25 cellular contexts compared by ENCODE assay signal in the genomic region with DNA sequence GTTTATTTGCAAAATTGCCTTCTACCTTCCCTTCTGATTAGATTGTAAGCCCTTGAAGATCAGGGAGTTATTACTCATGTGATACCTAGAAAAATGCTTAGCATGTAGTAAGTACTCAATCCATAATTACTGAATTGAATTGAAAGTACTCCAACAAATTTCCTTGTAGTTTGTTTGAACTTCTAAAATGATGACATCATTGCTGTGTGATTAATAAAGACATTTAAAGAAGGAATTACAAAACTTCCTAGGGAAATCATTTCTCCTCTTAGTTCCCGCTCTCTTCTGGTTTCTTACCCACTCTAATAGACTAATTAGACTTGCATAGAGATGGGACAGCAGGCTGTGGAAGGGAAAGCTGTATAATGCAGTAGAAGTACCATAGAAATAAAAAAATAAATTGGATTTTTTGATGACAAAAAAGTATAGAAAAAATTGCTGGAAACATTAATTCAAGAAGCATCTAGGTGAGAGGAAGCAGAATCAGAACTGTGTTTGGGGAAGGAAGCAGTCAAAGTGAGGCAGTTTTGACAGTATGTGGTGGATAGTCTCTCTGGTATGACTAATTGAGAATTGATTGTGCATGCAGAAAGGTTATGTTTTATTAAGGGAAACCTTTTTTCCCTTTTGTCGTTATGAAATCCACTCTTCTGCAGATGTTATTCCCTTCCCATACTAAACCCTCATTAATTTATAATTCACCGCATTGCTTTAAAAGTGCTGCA.
DNase-seq lines count a peak whose midpoint lies in the region; ATAC-seq and TF ChIP-seq lines count a peak whose summit lies in the region.
"Had no signal": no experiment of that assay in that cellular context is flagged by ENCODE, and none has a peak within 500 bp of the region (broad histone marks: within the 10 kb centered on the region; RNA-seq: fewer than 3 reads in every experiment).

No MANE protein-coding gene starts in this region.

- no peaks in the 10 kb centered on the region for H3K9me2 ChIP-seq in GM23248 (ENCODE audit: insufficient read depth)

- no peaks in the 10 kb centered on the region for H3K4me1 Mint-ChIP-seq in activated T-cell treated with anti-CD3 and anti-CD28 coated beads, Interleukin-2, amount 50 U/mL, for 24 hours (ENCODE audit: low read depth)
- H3K4me1 Mint-ChIP-seq in osteocyte (ENCODE audit: unreplicated experiment): peaks cover 22% of the 10 kb centered on the region
- H3K4me1 Mint-ChIP-seq: activated naive CD4-positive, alpha-beta T cell treated with anti-CD3 and anti-CD28 coated beads, Interleukin-2, amount 50 U/mL, for 24 hours had no signal

- H3K9ac ChIP-seq in GM23248: no peak overlapping the region

- peaks cover 43% of the 10 kb centered on the region for H3K4me1 ChIP-seq in GM23248 (ENCODE audit: insufficient read depth)
- no peaks in the 10 kb centered on the region for H3K4me1 ChIP-seq in lung (ENCODE audit: control insufficient read depth in 2 of 2, insufficient read depth in 2 of 2, low read length in 2 of 2)
- H3K4me1 ChIP-seq: right atrium auricular region had no signal

- no peak overlapping the region for H3K27ac Mint-ChIP-seq in activated T-cell treated with anti-CD3 and anti-CD28 coated beads, Interleukin-2, amount 50 U/mL, for 24 hours
- no peak overlapping the region for H3K27ac Mint-ChIP-seq in activated naive CD4-positive, alpha-beta T cell treated with anti-CD3 and anti-CD28 coated beads, Interleukin-2, amount 50 U/mL, for 72 hours
- H3K27ac Mint-ChIP-seq in osteocyte (ENCODE audit: unreplicated experiment): no peak overlapping the region
- H3K27ac Mint-ChIP-seq: activated naive CD4-positive, alpha-beta T cell treated with anti-CD3 and anti-CD28 coated beads, Interleukin-2, amount 50 U/mL, for 24 hours; activated T-helper 1 cell treated with anti-CD3 and anti-CD28 coated beads, Interleukin-12 subunit alpha, Interleukin-12 subunit beta, Interleukin-2, Interleukin-4 antibody, amounts not matched to agents 30 ng/mL and 10 ng/mL and 1 ng/mL, durations not matched to agents 14 hours and 24 hours and 36 hours; CD4-positive, alpha-beta T cell had no signal

- H3K36me3 Mint-ChIP-seq in activated T-cell treated with anti-CD3 and anti-CD28 coated beads, Interleukin-2, amount 50 U/mL, for 24 hours (ENCODE audit: low read depth): no peaks in the 10 kb centered on the region
- H3K36me3 Mint-ChIP-seq in activated naive CD4-positive, alpha-beta T cell treated with anti-CD3 and anti-CD28 coated beads, Interleukin-2, amount 50 U/mL, for 72 hours: no peaks in the 10 kb centered on the region
- H3K36me3 Mint-ChIP-seq in osteocyte (ENCODE audit: unreplicated experiment): no peaks in the 10 kb centered on the region
- H3K36me3 Mint-ChIP-seq: activated naive CD4-positive, alpha-beta T cell treated with anti-CD3 and anti-CD28 coated beads, Interleukin-2, amount 50 U/mL, for 24 hours had no signal

- peaks cover 42% of the 10 kb centered on the region for H3F3A ChIP-seq in GM23248 (ENCODE audit: insufficient read depth)

- no peaks in the 10 kb centered on the region for H3K9me3 Mint-ChIP-seq in activated T-cell treated with anti-CD3 and anti-CD28 coated beads, Interleukin-2, amount 50 U/mL, for 24 hours
- no peaks in the 10 kb centered on the region for H3K9me3 Mint-ChIP-seq in activated naive CD4-positive, alpha-beta T cell treated with anti-CD3 and anti-CD28 coated beads, Interleukin-2, amount 50 U/mL, for 72 hours
- H3K9me3 Mint-ChIP-seq in osteocyte (ENCODE audit: unreplicated experiment): no peaks in the 10 kb centered on the region
- H3K9me3 Mint-ChIP-seq: activated naive CD4-positive, alpha-beta T cell treated with anti-CD3 and anti-CD28 coated beads, Interleukin-2, amount 50 U/mL, for 24 hours; activated T-helper 1 cell treated with anti-CD3 and anti-CD28 coated beads, Interleukin-12 subunit alpha, Interleukin-12 subunit beta, Interleukin-2, Interleukin-4 antibody, amounts not matched to agents 30 ng/mL and 10 ng/mL and 1 ng/mL, durations not matched to agents 14 hours and 24 hours and 36 hours; CD4-positive, alpha-beta T cell had no signal

- H3K4me2 ChIP-seq in GM23248 (ENCODE audit: unreplicated experiment): peak overlapping the region; percentile 59
- H3K4me2 ChIP-seq: hepatocyte, PC-9 had no signal

- peaks cover 73% of the 10 kb centered on the region for H3K79me2 ChIP-seq in GM23248 (ENCODE audit: insufficient read depth)

- H3K4me3 ChIP-seq in AG10803 (ENCODE audit: low read length): no peak overlapping the region
- H3K4me3 ChIP-seq in GM23248: peak overlapping the region; percentile 13
- no peak overlapping the region for H3K4me3 ChIP-seq in lung
- H3K4me3 ChIP-seq: hepatocyte, ovary, PC-9, right atrium auricular region had no signal

- H3K27me3 Mint-ChIP-seq in activated T-cell treated with anti-CD3 and anti-CD28 coated beads, Interleukin-2, amount 50 U/mL, for 24 hours: no peaks in the 10 kb centered on the region
- no peaks in the 10 kb centered on the region for H3K27me3 Mint-ChIP-seq in osteocyte (ENCODE audit: unreplicated experiment)
- H3K27me3 Mint-ChIP-seq: CD4-positive, alpha-beta T cell had no signal

- ATAC-seq in lung (ENCODE audit: insufficient read depth, low FRiP score): peak; percentile 3
- no peak for ATAC-seq in activated naive CD4-positive, alpha-beta T cell treated with anti-CD3 and anti-CD28 coated beads, Interleukin-2, amount 50 U/mL, for 72 hours

- WGBS in GM23248 (ENCODE audit: low coverage in 1 of 2, low lambda C conversion rate in 2 of 2, missing lambda C conversion rate in 2 of 2), 2 experiments: 55 to 68% methylated on average over 3 of the region's 3 CpGs
- 43 to 63% methylated on average over 3 of the region's 3 CpGs for WGBS in lung, 2 donors

- H3K36me3 ChIP-seq in GM23248 (ENCODE audit: low read depth) (no peaks in the 10 kb centered on the region), lung (ENCODE audit: control insufficient read depth in 2 of 2, insufficient read depth in 2 of 2, low read length in 2 of 2) (peaks cover 0 to 1% of the 10 kb centered on the region in 2 donors)
- H3K36me3 ChIP-seq: ovary, right atrium auricular region had no signal

- TF ChIP-seq CTCF in AG10803 (conservative IDR thresholded peaks at IDR 0.05; ENCODE audit: low read length): no peak
- no peak for TF ChIP-seq CTCF in lung (IDR thresholded peaks at IDR 0.05; ENCODE audit: control extremely low read depth, extremely low read depth)
- TF ChIP-seq CTCF in osteocyte (IDR thresholded peaks at IDR 0.05): no peak

- H3K4me3 Mint-ChIP-seq in activated T-cell treated with anti-CD3 and anti-CD28 coated beads, Interleukin-2, amount 50 U/mL, for 24 hours: no peak overlapping the region
- no peak overlapping the region for H3K4me3 Mint-ChIP-seq in osteocyte (ENCODE audit: unreplicated experiment)
- H3K4me3 Mint-ChIP-seq: activated naive CD4-positive, alpha-beta T cell treated with anti-CD3 and anti-CD28 coated beads, Interleukin-2, amount 50 U/mL, for 24 hours; activated T-helper 1 cell treated with anti-CD3 and anti-CD28 coated beads, Interleukin-12 subunit alpha, Interleukin-12 subunit beta, Interleukin-2, Interleukin-4 antibody, amounts not matched to agents 30 ng/mL and 10 ng/mL and 1 ng/mL, durations not matched to agents 14 hours and 24 hours and 36 hours; CD4-positive, alpha-beta T cell had no signal

- H3K9me3 ChIP-seq in GM23248 (ENCODE audit: low read depth) (no peaks in the 10 kb centered on the region), lung (ENCODE audit: control insufficient read depth in 2 of 2, insufficient read depth in 1 of 2, low read length in 1 of 2) (no peaks in the 10 kb centered on the region)
- H3K9me3 ChIP-seq: ovary, right atrium auricular region had no signal

- DNase-seq in AG10803 (ENCODE audit: low read depth): peak; percentile 57
- DNase-seq in GM23248: peak; percentile 59
- DNase-seq in dermis blood vessel endothelial cell: peak; percentile 12
- no peak for DNase-seq in lung (ENCODE audit: low spot score)
- no peak for DNase-seq in A172 (ENCODE audit: low spot score)
- DNase-seq in activated T-cell treated with anti-CD3 and anti-CD28 coated beads, Interleukin-2, amount 50 U/mL, for 24 hours: no peak
- no peak for DNase-seq in activated naive CD4-positive, alpha-beta T cell treated with anti-CD3 and anti-CD28 coated beads, Interleukin-2, amount 50 U/mL, for 72 hours (ENCODE audit: low spot score in 2 of 2)
- no peak for DNase-seq in osteocyte (ENCODE audit: extremely low spot score, unreplicated experiment)
- DNase-seq: activated CD4-positive, alpha-beta T cell treated with anti-CD3 and anti-CD28 coated beads for 4 hours; CD4-positive, alpha-beta T cell; foreskin melanocyte; GF-D8; islet precursor cell; KBM-7; mammary epithelial cell; NCI-H187; NCI-H82; ovary; PC-9; SHP77 treated with DMSO at 0.1 percent for 48 hours; T-helper 1 cell had no signal

- in situ Hi-C loops in GM23248 (cut with MboI): no loop called here

- no peaks in the 10 kb centered on the region for H4K20me1 ChIP-seq in GM23248 (ENCODE audit: insufficient read depth)

- H3K27me3 ChIP-seq in GM23248 (replicated peaks; ENCODE audit: insufficient read depth): no peaks in the 10 kb centered on the region
- no peaks in the 10 kb centered on the region for H3K27me3 ChIP-seq in lung (ENCODE audit: control insufficient read depth, insufficient read depth)
- H3K27me3 ChIP-seq: hepatocyte, ovary, right atrium auricular region had no signal

- H2AFZ ChIP-seq in GM23248: no peak overlapping the region
- H2AFZ ChIP-seq: hepatocyte, PC-9 had no signal

- peak overlapping the region; percentile 66 for H3K27ac ChIP-seq in GM23248
- H3K27ac ChIP-seq in lung (ENCODE audit: low read depth in 1 of 2, low read length in 1 of 2): no peak overlapping the region
- H3K27ac ChIP-seq: hepatocyte, ovary, PC-9, right atrium auricular region had no signal

Comparison
In these comparisons a context has a peak if more than half of its experiments do, and no peak if none do; other contexts are left out.
1. DNase-seq: peak in AG10803 (single experiment), GM23248 (single experiment) and dermis blood vessel endothelial cell (single experiment); none in lung (single experiment), A172 (single experiment), activated T-cell treated with anti-CD3 and anti-CD28 coated beads, Interleukin-2, amount 50 U/mL, for 24 hours (single experiment), activated naive CD4-positive, alpha-beta T cell treated with anti-CD3 and anti-CD28 coated beads, Interleukin-2, amount 50 U/mL, for 72 hours (0 of 2) and osteocyte (single experiment).